ENCODE assay signal across 26 cellular contexts in the genomic region with DNA sequence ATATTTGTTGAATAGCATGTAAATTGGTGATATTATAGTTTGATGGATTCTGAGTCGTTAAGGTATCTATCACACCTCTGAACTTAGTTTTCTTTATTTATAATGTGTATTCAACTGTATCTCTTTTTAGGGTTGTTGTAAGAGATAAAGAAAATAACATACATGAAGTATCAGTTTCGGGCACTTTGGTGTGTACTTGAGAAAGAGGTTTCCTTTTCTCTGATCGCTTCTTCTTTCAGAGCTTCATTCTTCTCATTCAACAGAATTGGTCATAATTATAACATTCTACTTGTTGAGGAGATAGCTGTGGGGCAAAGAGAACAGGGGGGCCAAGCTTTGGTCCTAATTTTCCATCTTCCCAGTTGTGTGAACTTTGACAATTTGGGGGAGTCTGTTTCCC.
"Had no signal": no experiment of that assay in that cellular context is flagged by ENCODE, and none has a peak within 500 bp of the region (broad histone marks: within the 10 kb centered on the region; RNA-seq: fewer than 3 reads in every experiment).

No MANE protein-coding gene starts in this region.

- H3K36me3 ChIP-seq: colonic mucosa, esophagus squamous epithelium, gastrocnemius medialis, heart right ventricle, left lung, lower lobe of right lung had no signal

- H3K27me3 ChIP-seq: colonic mucosa, esophagus squamous epithelium, gastrocnemius medialis, heart right ventricle, left lung had no signal

- H3K27ac ChIP-seq: colonic mucosa, dorsolateral prefrontal cortex, epithelial cell of prostate, left lung had no signal

- ATAC-seq: esophagus mucosa; gastrocnemius medialis; heart right ventricle; left cardiac atrium; left lung; left ventricle myocardium superior; lower lobe of right lung; mucosa of descending colon; naive thymus-derived CD8-positive, alpha-beta T cell had no signal

- H3K9me3 ChIP-seq: colonic mucosa, esophagus squamous epithelium, gastrocnemius medialis, left lung, lower lobe of right lung, mucosa of descending colon had no signal

- FAIRE-seq: islet of Langerhans, keratinocyte had no signal

- DNase-seq: colonic mucosa; cortex of kidney; dermis blood vessel endothelial cell; dorsolateral prefrontal cortex; effector CD4-positive, alpha-beta T cell; effector memory CD4-positive, alpha-beta T cell; erythroblast; esophagus squamous epithelium; foreskin melanocyte; gastrocnemius medialis; glutamatergic neuron; head of caudate nucleus; heart right ventricle; hippocampal formation; left cardiac atrium; left lung; left ventricle myocardium superior; lower lobe of right lung; mesenchymal stem cell; mucosa of descending colon; naive B cell; naive thymus-derived CD8-positive, alpha-beta T cell had no signal

- H3K4me1 ChIP-seq: colonic mucosa, left lung had no signal

- H3K4me3 ChIP-seq: colonic mucosa, dorsolateral prefrontal cortex, esophagus squamous epithelium, gastrocnemius medialis, heart right ventricle, left lung, lower lobe of right lung, mucosa of descending colon had no signal
